Comparison of ENCODE assay signal across 25 cellular contexts in the genomic region with DNA sequence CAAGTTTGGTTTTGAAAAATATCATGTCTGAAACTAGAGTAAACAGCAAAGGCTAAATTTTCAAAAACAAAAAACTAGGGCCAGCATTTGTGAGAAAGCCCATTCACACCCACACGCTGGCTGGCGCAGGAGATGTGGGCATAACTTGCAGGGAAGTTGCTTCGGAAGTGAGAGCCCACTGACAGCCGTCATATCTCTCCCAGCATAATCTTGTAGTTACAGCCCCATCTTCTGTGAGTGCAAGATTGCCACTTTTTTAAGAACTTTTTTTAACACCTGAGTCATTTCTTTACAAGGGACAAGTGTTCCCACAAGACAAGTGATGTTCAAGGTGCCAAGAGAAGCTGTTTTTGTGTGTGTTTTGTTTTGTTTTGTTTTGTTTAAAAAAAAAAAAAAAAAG.
A peak's percentile ranks its signal among the peaks of the same experiment; 100 is the strongest.
DNase-seq lines count a peak whose midpoint lies in the region; ATAC-seq, FAIRE-seq and TF ChIP-seq lines count a peak whose summit lies in the region.
"Had no signal": no experiment of that assay in that cellular context is flagged by ENCODE, and none has a peak within 500 bp of the region (broad histone marks: within the 10 kb centered on the region; RNA-seq: fewer than 3 reads in every experiment).

No MANE protein-coding gene starts in this region.

- H3K79me2 ChIP-seq in mammary epithelial cell (ENCODE audit: insufficient read depth, low read length) (no peaks in the 10 kb centered on the region), K562 (ENCODE audit: control insufficient read depth, insufficient read depth, low read length) (0 out of 3 replicates have a peak, but pooled peaks cover 6% of the 10 kb centered on the region), neural progenitor cell (ENCODE audit: low read depth) (no peaks in the 10 kb centered on the region), PC-9 (ENCODE audit: low read depth) (no peaks in the 10 kb centered on the region)

- H3K27ac Mint-ChIP-seq in MCF 10A (ENCODE audit: low read depth, unreplicated experiment) = no peak overlapping the region
- no peak overlapping the region for H3K27ac Mint-ChIP-seq in neural progenitor cell
- H3K27ac Mint-ChIP-seq: CD4-positive, alpha-beta memory T cell; HFFc6 had no signal

- intact Hi-C loops in MCF 10A (cut with micrococcal nuclease) = no loop called here
- intact Hi-C loops in mammary epithelial cell (cut with micrococcal nuclease) = no loop called here
- intact Hi-C loops in K562 (cut with micrococcal nuclease) = loop anchor here (2.0 kb wide), 1 partner anchor 132 kb away; no protein-coding TSS in a partner anchor
- intact Hi-C loops in PC-9 (cut with micrococcal nuclease; ENCODE audit: unreplicated experiment) = no loop called here

- no peaks in the 10 kb centered on the region for H3K9me2 ChIP-seq in PC-9 (ENCODE audit: insufficient read depth)

- TF ChIP-seq CTCF in MCF 10A (IDR thresholded peaks at IDR 0.05; ENCODE audit: unreplicated experiment) = no peak
- no peak for TF ChIP-seq CTCF in mammary epithelial cell (conservative IDR thresholded peaks at IDR 0.05 in 1 of 2, IDR thresholded peaks at IDR 0.05 in 1 of 2; ENCODE audit: extremely low read depth in 1 of 2, insufficient read depth in 1 of 2, low read depth in 1 of 2, low read length in 2 of 2)
- TF ChIP-seq CTCF in K562 (IDR thresholded peaks at IDR 0.05 in 2 of 3, conservative IDR thresholded peaks at IDR 0.05 in 1 of 3; ENCODE audit: insufficient read depth in 2 of 3, low read depth in 1 of 3, low read length in 3 of 3) = no peak
- TF ChIP-seq CTCF in neural progenitor cell (IDR thresholded peaks at IDR 0.05) = no peak
- no peak for TF ChIP-seq CTCF in PC-9 (conservative IDR thresholded peaks at IDR 0.05)

- BruUV-seq in MCF 10A (replicated peaks; lab: Mats Ljungman, UMichigan) (no TSS peak), mammary epithelial cell (replicated peaks; lab: Mats Ljungman, UMichigan) (no TSS peak), K562 (replicated peaks; lab: Mats Ljungman, UMichigan) (no TSS peak), PC-9 (replicated peaks; lab: Mats Ljungman, UMichigan) (no TSS peak)

- no peaks in the 10 kb centered on the region for H3F3A ChIP-seq in neural progenitor cell (ENCODE audit: low read depth)
- no peaks in the 10 kb centered on the region for H3F3A ChIP-seq in PC-9 (ENCODE audit: insufficient read depth, low read depth)

- in situ Hi-C loops in mammary epithelial cell (cut with MboI; ENCODE audit: low sequenced_read_pairs in 2 of 2) = no loop called here
- in situ Hi-C loops in K562 (cut with MboI) = no loop called here

- H3K4me1 Mint-ChIP-seq in MCF 10A (ENCODE audit: insufficient read depth, unreplicated experiment) (peaks cover 63% of the 10 kb centered on the region), neural progenitor cell (peaks cover 58% of the 10 kb centered on the region)
- H3K4me1 Mint-ChIP-seq: CD4-positive, alpha-beta memory T cell had no signal

- no peaks in the 10 kb centered on the region for H3K9me1 ChIP-seq in K562 (ENCODE audit: control insufficient read depth, insufficient read depth, low read length)

- no peak overlapping the region for H3K4me2 ChIP-seq in mammary epithelial cell (ENCODE audit: insufficient read depth, low read depth, low read length)
- peak overlapping the region; percentile 20 for H3K4me2 ChIP-seq in K562 (ENCODE audit: insufficient read depth, low read length)
- peak overlapping the region; percentile 28 for H3K4me2 ChIP-seq in neural progenitor cell
- no peak overlapping the region for H3K4me2 ChIP-seq in PC-9
- H3K4me2 ChIP-seq: BLaER1 had no signal

- no peaks in the 10 kb centered on the region for H4K20me1 ChIP-seq in mammary epithelial cell (ENCODE audit: insufficient read depth, low read length)
- H4K20me1 ChIP-seq in K562 (replicated peaks; ENCODE audit: control insufficient read depth, insufficient read depth, low read length) = peaks cover 12% of the 10 kb centered on the region
- no peaks in the 10 kb centered on the region for H4K20me1 ChIP-seq in neural progenitor cell (ENCODE audit: low read depth)
- no peaks in the 10 kb centered on the region for H4K20me1 ChIP-seq in PC-9 (ENCODE audit: insufficient read depth)
- H4K20me1 ChIP-seq: BLaER1 had no signal

- TF ChIP-seq EP300 in K562 (IDR thresholded peaks at IDR 0.05; ENCODE audit: low read length) = peak; percentile 64; the same call in 1 of the 2 replicates

- 64% methylated on average over 4 of the region's 4 CpGs for WGBS in mammary epithelial cell (ENCODE audit: low coverage, missing lambda C conversion rate)
- WGBS in K562 (ENCODE audit: insufficient coverage, low coverage, missing lambda C conversion rate) = 5% methylated on average over 4 of the region's 4 CpGs

- H3K36me3 ChIP-seq in mammary epithelial cell (ENCODE audit: insufficient read depth, low read length) (no peaks in the 10 kb centered on the region), K562 (ENCODE audit: control insufficient read depth, insufficient read depth, low read length) (no peaks in the 10 kb centered on the region), neural progenitor cell (no peaks in the 10 kb centered on the region), PC-9 (ENCODE audit: low read depth) (no peaks in the 10 kb centered on the region)
- H3K36me3 ChIP-seq: BLaER1 had no signal

- no peak overlapping the region for H3K4me3 Mint-ChIP-seq in MCF 10A (ENCODE audit: unreplicated experiment)
- no peak overlapping the region for H3K4me3 Mint-ChIP-seq in neural progenitor cell
- H3K4me3 Mint-ChIP-seq: CD4-positive, alpha-beta memory T cell; HFFc6 had no signal

- DNase-seq in MCF 10A (ENCODE audit: unreplicated experiment) = peak; percentile 22
- no peak for DNase-seq in mammary epithelial cell
- peak in 2 of 4 experiments; percentile 41 to 65 for DNase-seq in K562 (ENCODE audit: extremely low read depth in 1 of 4, low spot score in 3 of 4)
- DNase-seq in neural progenitor cell (ENCODE audit: low spot score) = no peak
- no peak for DNase-seq in PC-9
- no peak for DNase-seq in NCI-H446 (lab: John Stamatoyannopoulos, UW)
- DNase-seq in activated CD8-positive, alpha-beta memory T cell treated with anti-CD3 and anti-CD28 coated beads, Interleukin-2, amount 50 U/mL, for 4 hours = no peak
- DNase-seq: ACHN; CD4-positive, alpha-beta memory T cell; GDM1; H7; HFFc6; KG1; NCI-H1092 treated with DMSO at 0.1 percent for 48 hours; NCI-H1436 treated with DMSO at 0.1 percent for 48 hours; NCI-H1930; NCI-H2227 treated with DMSO at 0.1 percent for 48 hours; NCI-H510A treated with DMSO at 0.1 percent for 48 hours; NCI-H748 treated with DMSO at 0.1 percent for 48 hours; SIG-M5 had no signal

- H3K27me3 ChIP-seq in mammary epithelial cell (ENCODE audit: insufficient read depth, low read length) = peaks cover 13% of the 10 kb centered on the region
- H3K27me3 ChIP-seq in K562 (ENCODE audit: control insufficient read depth in 2 of 2, insufficient read depth in 2 of 2, low read length in 2 of 2) = no peaks in the 10 kb centered on the region
- H3K27me3 ChIP-seq in neural progenitor cell = no peaks in the 10 kb centered on the region
- H3K27me3 ChIP-seq in PC-9 (ENCODE audit: insufficient read depth, low read depth) = peaks cover 14% of the 10 kb centered on the region
- H3K27me3 ChIP-seq: BLaER1 had no signal

- H3K9me3 Mint-ChIP-seq in MCF 10A (ENCODE audit: unreplicated experiment) = no peaks in the 10 kb centered on the region
- H3K9me3 Mint-ChIP-seq in neural progenitor cell = no peaks in the 10 kb centered on the region
- H3K9me3 Mint-ChIP-seq: CD4-positive, alpha-beta memory T cell had no signal

- H3K9me3 ChIP-seq in mammary epithelial cell (replicated peaks; ENCODE audit: insufficient read depth, low read length) (no peaks in the 10 kb centered on the region), K562 (replicated peaks; ENCODE audit: control insufficient read depth, insufficient read depth, low read depth, low read length) (no peaks in the 10 kb centered on the region), neural progenitor cell (ENCODE audit: low read depth) (no peaks in the 10 kb centered on the region), PC-9 (ENCODE audit: insufficient read depth, low read depth) (no peaks in the 10 kb centered on the region)
- H3K9me3 ChIP-seq: BLaER1 had no signal

- CTCF ChIA-PET in MCF 10A (lab: Yijun Ruan, JAX) (interaction anchor here (0.6 kb wide), 1 partner anchor 118 kb away, joined by 3 read pairs; no protein-coding TSS in a partner anchor), mammary epithelial cell (lab: Charles Lee; ENCODE audit: low non-redundant PET) (no interaction called here), K562 (lab: Yijun Ruan, JAX; ENCODE audit: low intra/inter-chr PET ratio) (no interaction called here), PC-9 (lab: Charles Lee) (no interaction called here)

- H3K4me3 ChIP-seq in mammary epithelial cell (replicated peaks in 1 of 3; ENCODE audit: insufficient read depth in 1 of 3, low read depth in 2 of 3, low read length in 3 of 3) = no peak overlapping the region
- H3K4me3 ChIP-seq in K562 = no peak overlapping the region
- H3K4me3 ChIP-seq in neural progenitor cell = no peak overlapping the region
- H3K4me3 ChIP-seq in PC-9 = no peak overlapping the region
- H3K4me3 ChIP-seq: BLaER1 had no signal

- no peak for TF ChIP-seq POLR2A in K562 (conservative IDR thresholded peaks at IDR 0.05)

- no peak overlapping the region for H3K9ac ChIP-seq in mammary epithelial cell (ENCODE audit: insufficient read depth, low read length)
- H3K9ac ChIP-seq in K562 (ENCODE audit: insufficient read depth in 1 of 2, low read depth in 2 of 2, low read length in 2 of 2) = no peak overlapping the region
- H3K9ac ChIP-seq in neural progenitor cell = no peak overlapping the region
- H3K9ac ChIP-seq: BLaER1 had no signal

- peak; percentile 71 for FAIRE-seq in K562 (lab: Jason Lieb, UNC)

- H3K4me1 ChIP-seq in mammary epithelial cell (ENCODE audit: insufficient read depth, low read length) (peaks cover 32% of the 10 kb centered on the region), K562 (replicated peaks in 1 of 2; ENCODE audit: control insufficient read depth in 2 of 2, insufficient read depth in 2 of 2, low read length in 2 of 2) (peaks cover 0 to 19% of the 10 kb centered on the region in 2 experiments; a peak in 3 of 5 replicates), neural progenitor cell (peaks cover 36% of the 10 kb centered on the region), PC-9 (replicated peaks; ENCODE audit: insufficient read depth) (no peaks in the 10 kb centered on the region)
- H3K4me1 ChIP-seq: BLaER1 had no signal

- dilution Hi-C loops in mammary epithelial cell (cut with HindIII; ENCODE audit: low sequenced_read_pairs) = no loop called here

- TF ChIP-seq RAD21 in K562 (CRISPR knock-in tag; conservative IDR thresholded peaks at IDR 0.05 in 1 of 2, IDR thresholded peaks at IDR 0.05 in 1 of 2) = peak in 1 of 2 experiments; percentile 35; a peak in 1 of 4 replicates

- POLR2A ChIA-PET in MCF 10A (lab: Yijun Ruan, JAX) = interaction anchor here (0.6 to 2.6 kb wide), 2 partner anchors 11 to 107 kb away, joined by 3 to 14 read pairs; no protein-coding TSS in a partner anchor
- POLR2A ChIA-PET in K562 (lab: Yijun Ruan, JAX) = interaction anchor here (2.5 kb wide), 1 partner anchor 11 kb away, joined by 11 read pairs; no protein-coding TSS in a partner anchor
- POLR2A ChIA-PET in PC-9 (lab: Charles Lee; ENCODE audit: unreplicated experiment) = no interaction called here

- H3K27me3 Mint-ChIP-seq in MCF 10A (ENCODE audit: insufficient read depth, unreplicated experiment) = no peaks in the 10 kb centered on the region
- peaks cover 7% of the 10 kb centered on the region for H3K27me3 Mint-ChIP-seq in neural progenitor cell (ENCODE audit: insufficient read depth, low read depth)

- H3K36me3 Mint-ChIP-seq in MCF 10A (ENCODE audit: insufficient read depth, unreplicated experiment) (peaks cover 7% of the 10 kb centered on the region), neural progenitor cell (no peaks in the 10 kb centered on the region)
- H3K36me3 Mint-ChIP-seq: CD4-positive, alpha-beta memory T cell had no signal

- H3K27ac ChIP-seq in mammary epithelial cell (ENCODE audit: insufficient read depth, low read depth, low read length) = no peak overlapping the region
- H3K27ac ChIP-seq in K562 (ENCODE audit: extremely low read depth, low read depth, low read length) = no peak overlapping the region
- H3K27ac ChIP-seq in neural progenitor cell = no peak overlapping the region
- H3K27ac ChIP-seq in PC-9 = no peak overlapping the region
- H3K27ac ChIP-seq: 22Rv1, BLaER1 had no signal

- H2AFZ ChIP-seq in mammary epithelial cell (ENCODE audit: low read depth, low read length) = no peak overlapping the region
- H2AFZ ChIP-seq in K562 (ENCODE audit: low read depth, low read length) = no peak overlapping the region
- H2AFZ ChIP-seq in neural progenitor cell (replicated peaks) = no peak overlapping the region
- H2AFZ ChIP-seq in PC-9 = no peak overlapping the region

- ATAC-seq in K562 = peak; percentile 75
- ATAC-seq in GM19395 (IDR thresholded peaks at IDR 0.05; ENCODE audit: unreplicated experiment) = no peak
- ATAC-seq: Panc1, SK-N-SH treated with all-trans-retinoic acid at 6 μM for 48 hours had no signal

Comparison
In these comparisons a context has a peak if more than half of its experiments do, and no peak if none do; other contexts are left out.
1. H3K4me2 ChIP-seq: peak in K562 (single experiment) and neural progenitor cell (single experiment); none in mammary epithelial cell (single experiment) and PC-9 (single experiment).